ENCODE assay signal across 9 cellular contexts in the genomic region with DNA sequence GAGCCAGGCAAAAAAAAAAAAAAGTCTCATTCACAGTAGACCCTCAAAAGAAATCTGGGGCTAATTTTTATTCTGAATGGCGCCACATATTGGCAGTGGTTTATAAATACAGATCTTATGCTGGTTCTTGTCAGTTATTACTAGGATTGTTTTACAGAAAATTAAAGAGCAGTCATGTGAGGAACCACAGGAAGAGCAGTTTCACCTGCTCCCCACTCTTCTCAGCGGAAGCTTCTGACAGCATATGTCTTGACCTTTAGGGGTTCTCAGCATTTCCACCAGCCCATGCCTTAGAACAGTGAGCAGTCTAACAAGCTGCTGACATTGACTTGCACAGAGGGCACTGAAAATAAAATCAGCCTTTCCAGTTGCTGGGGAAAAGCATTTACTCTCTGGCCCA.
A peak's percentile ranks its signal among the peaks of the same experiment; 100 is the strongest.
DNase-seq lines count a peak whose midpoint lies in the region; ATAC-seq, FAIRE-seq and TF ChIP-seq lines count a peak whose summit lies in the region.
"Had no signal": no experiment of that assay in that cellular context is flagged by ENCODE, and none has a peak within 500 bp of the region (broad histone marks: within the 10 kb centered on the region; RNA-seq: fewer than 3 reads in every experiment).

No MANE protein-coding gene starts in this region.

- no peak for FAIRE-seq in D721Med (lab: Jason Lieb, UNC)

- H3K4me1 ChIP-seq in A673 (ENCODE audit: insufficient read depth, low read length, poor library complexity, severe bottlenecking) = no peaks in the 10 kb centered on the region
- H3K4me1 ChIP-seq in gastroesophageal sphincter = peaks cover 55 to 100% (median 67%) of the 10 kb centered on the region in 3 donors

- H3K36me3 ChIP-seq in A673 (ENCODE audit: insufficient read depth, low read length, poor library complexity, severe bottlenecking) (no peaks in the 10 kb centered on the region), gastroesophageal sphincter (peaks cover 8 to 70% of the 10 kb centered on the region in 2 donors)

- BruUV-seq in A673 (replicated peaks; lab: Mats Ljungman, UMichigan) = no TSS peak

- CTCF ChIA-PET in A673 (lab: Charles Lee) = no interaction called here

- H3K27ac ChIP-seq in A673 (ENCODE audit: low read depth, low read length, poor library complexity, severe bottlenecking) (no peak overlapping the region), gastroesophageal sphincter (peak overlapping the region; percentile 77 to 93 (median 86))

- H3K27me3 ChIP-seq in A673 (replicated peaks; ENCODE audit: insufficient read depth, low read depth, low read length, poor library complexity) (no peaks in the 10 kb centered on the region), gastroesophageal sphincter (no peaks in the 10 kb centered on the region)

- POLR2A ChIA-PET in A673 (lab: Charles Lee; ENCODE audit: low non-redundant PET) = no interaction called here

- TF ChIP-seq EP300 in gastroesophageal sphincter (IDR thresholded peaks at IDR 0.05) = no peak

- ATAC-seq in GM19372 (IDR thresholded peaks at IDR 0.05; ENCODE audit: low read depth, unreplicated experiment) (peak; percentile 80), HG03175 (IDR thresholded peaks at IDR 0.05; ENCODE audit: unreplicated experiment) (peak; percentile 86), gastroesophageal sphincter (no peak), GM18505 (IDR thresholded peaks at IDR 0.05; ENCODE audit: unreplicated experiment) (no peak)

- peak; percentile 38 for TF ChIP-seq CTCF in A673 (conservative IDR thresholded peaks at IDR 0.05; ENCODE audit: low read depth, low read length)
- TF ChIP-seq CTCF in gastroesophageal sphincter (IDR thresholded peaks at IDR 0.05) = no peak
- TF ChIP-seq CTCF in D721Med (IDR thresholded peaks at IDR 0.05; ENCODE audit: insufficient read depth, missing control alignments) = no peak

- 14 to 20% methylated on average over 2 of the region's 2 CpGs for WGBS in gastroesophageal sphincter (ENCODE audit: low coverage in 1 of 2), 2 donors

- DNase-seq in A673 (ENCODE audit: low spot score) (no peak), D721Med (ENCODE audit: insufficient read length, low spot score) (no peak), NCI-H748 treated with DMSO at 0.1 percent for 48 hours (lab: John Stamatoyannopoulos, UW) (no peak)
- DNase-seq in stimulated activated CD4-positive, alpha-beta T cell treated with anti-CD3 and anti-CD28 coated beads, Interleukin-2, amount 100 ng/mL, for 48 hours = no peak

- TF ChIP-seq POLR2A in gastroesophageal sphincter (IDR thresholded peaks at IDR 0.05) (no peak), GM18505 (IDR thresholded peaks at IDR 0.05; ENCODE audit: borderline replicate concordance, extremely low read depth, insufficient read depth, insufficient read length) (no peak)

- intact Hi-C loops in A673 (cut with micrococcal nuclease; ENCODE audit: unreplicated experiment) = no loop called here

- H3K4me3 ChIP-seq in A673 (ENCODE audit: low read depth, low read length, poor library complexity, severe bottlenecking) (no peak overlapping the region), gastroesophageal sphincter (no peak overlapping the region)
- H3K4me3 ChIP-seq: skin epidermis had no signal

- H3K9me3 ChIP-seq in A673 (ENCODE audit: low read depth, low read length, poor library complexity, severe bottlenecking) (no peaks in the 10 kb centered on the region), gastroesophageal sphincter (no peaks in the 10 kb centered on the region)

Comparison
In these comparisons a context has a peak if more than half of its experiments do, and no peak if none do; other contexts are left out.
1. ATAC-seq: peak in GM19372 (single experiment) and HG03175 (single experiment); none in gastroesophageal sphincter (single experiment) and GM18505 (single experiment).